Comparison of ENCODE assay signal across 16 cellular contexts in genomic region chr11:62141111-62142042, GRCh38. TPM values are rescaled to one million over a fixed set of nuclear protein-coding genes. Genes with fewer than 3 reads are reported as not detected.
A peak's percentile ranks its signal among the peaks of the same experiment; 100 is the strongest.
DNase-seq lines count a peak whose midpoint lies in the region; ATAC-seq and TF ChIP-seq lines count a peak whose summit lies in the region.
"Had no signal": no experiment of that assay in that cellular context is flagged by ENCODE, and none has a peak within 500 bp of the region (broad histone marks: within the 10 kb centered on the region; RNA-seq: fewer than 3 reads in every experiment).

No MANE protein-coding gene starts in this region.

- DNase-seq in activated CD8-positive, alpha-beta T cell treated with anti-CD3 and anti-CD28 coated beads, Interleukin-2, amount 10 ng/mL, durations not matched to agents 7 days and 5 days, result no peak
- DNase-seq in activated CD8-positive, alpha-beta T cell treated with anti-CD3 and anti-CD28 coated beads for 36 hours, result no peak
- peak; percentile 12 for DNase-seq in D341Med (ENCODE audit: low spot score)
- DNase-seq in endodermal cell, result peak; percentile 31
- DNase-seq in spleen, result peak; percentile 54
- no peak for DNase-seq in NCI-H1694 (lab: John Stamatoyannopoulos, UW)
- DNase-seq in GM20000 (ENCODE audit: low spot score), result no peak
- DNase-seq: C1 segment of cervical spinal cord, DMS153, H7, Kasumi-1, NCI-H1417 treated with DMSO at 0.1 percent for 48 hours, NCI-H2081 treated with DMSO at 0.1 percent for 48 hours, NCI-H524 had no signal

- H3K27me3 Mint-ChIP-seq in activated CD8-positive, alpha-beta T cell treated with anti-CD3 and anti-CD28 coated beads, Interleukin-2, amount 10 ng/mL, durations not matched to agents 7 days and 5 days (ENCODE audit: low read depth), result no peaks in the 10 kb centered on the region
- no peaks in the 10 kb centered on the region for H3K27me3 Mint-ChIP-seq in activated CD8-positive, alpha-beta T cell treated with anti-CD3 and anti-CD28 coated beads for 36 hours
- no peaks in the 10 kb centered on the region for H3K27me3 Mint-ChIP-seq in endodermal cell (ENCODE audit: insufficient read depth)

- H3K36me3 Mint-ChIP-seq in activated CD8-positive, alpha-beta T cell treated with anti-CD3 and anti-CD28 coated beads, Interleukin-2, amount 10 ng/mL, durations not matched to agents 7 days and 5 days (ENCODE audit: low read depth), result peaks cover 73% of the 10 kb centered on the region
- H3K36me3 Mint-ChIP-seq in activated CD8-positive, alpha-beta T cell treated with anti-CD3 and anti-CD28 coated beads for 36 hours (ENCODE audit: low read depth), result peaks cover 31% of the 10 kb centered on the region
- H3K36me3 Mint-ChIP-seq in endodermal cell (ENCODE audit: low read depth), result peaks cover 40% of the 10 kb centered on the region

- POLR2A ChIA-PET in activated CD8-positive, alpha-beta T cell treated with anti-CD3 and anti-CD28 coated beads, Interleukin-2, amount 10 ng/mL, durations not matched to agents 7 days and 5 days (lab: Charles Lee), result no interaction called here
- POLR2A ChIA-PET in activated CD8-positive, alpha-beta T cell treated with anti-CD3 and anti-CD28 coated beads for 36 hours (lab: Charles Lee), result no interaction called here

- no peak overlapping the region for H3K4me3 Mint-ChIP-seq in activated CD8-positive, alpha-beta T cell treated with anti-CD3 and anti-CD28 coated beads, Interleukin-2, amount 10 ng/mL, durations not matched to agents 7 days and 5 days
- H3K4me3 Mint-ChIP-seq in activated CD8-positive, alpha-beta T cell treated with anti-CD3 and anti-CD28 coated beads for 36 hours, result no peak overlapping the region
- H3K4me3 Mint-ChIP-seq in endodermal cell, result no peak overlapping the region

- WGBS in endodermal cell (ENCODE audit: insufficient coverage in 1 of 2, insufficient read length in 1 of 2), 2 experiments, result 91 to 94% methylated on average over 13 to 22 of the region's 22 CpGs
- WGBS in spleen, 5 donors, result 82 to 92% (median 83%) methylated on average over 20 to 22 of the region's 22 CpGs

- peak overlapping the region; percentile 15 for H3K27ac Mint-ChIP-seq in activated CD8-positive, alpha-beta T cell treated with anti-CD3 and anti-CD28 coated beads, Interleukin-2, amount 10 ng/mL, durations not matched to agents 7 days and 5 days
- no peak overlapping the region for H3K27ac Mint-ChIP-seq in activated CD8-positive, alpha-beta T cell treated with anti-CD3 and anti-CD28 coated beads for 36 hours
- no peak overlapping the region for H3K27ac Mint-ChIP-seq in endodermal cell

- TF ChIP-seq POLR2A in spleen (IDR thresholded peaks at IDR 0.05), result no peak

- H3K27me3 ChIP-seq in endodermal cell (ENCODE audit: control insufficient read depth, insufficient read depth, low read length, poor library complexity, severe bottlenecking), result no peaks in the 10 kb centered on the region
- H3K27me3 ChIP-seq in spleen (replicated peaks in 1 of 7), result no peaks in the 10 kb centered on the region

- H3K9ac ChIP-seq in endodermal cell (ENCODE audit: extremely low read depth, low read length, poor library complexity, severe bottlenecking), result no peak overlapping the region

- H3K4me1 Mint-ChIP-seq in activated CD8-positive, alpha-beta T cell treated with anti-CD3 and anti-CD28 coated beads, Interleukin-2, amount 10 ng/mL, durations not matched to agents 7 days and 5 days (ENCODE audit: low read depth), result no peaks in the 10 kb centered on the region
- H3K4me1 Mint-ChIP-seq in activated CD8-positive, alpha-beta T cell treated with anti-CD3 and anti-CD28 coated beads for 36 hours (ENCODE audit: low read depth), result no peaks in the 10 kb centered on the region
- H3K4me1 Mint-ChIP-seq in endodermal cell, result no peaks in the 10 kb centered on the region

- H3K9me3 ChIP-seq in endodermal cell (ENCODE audit: control insufficient read depth, low read length) (no peaks in the 10 kb centered on the region), spleen (no peaks in the 10 kb centered on the region)

- H3K4me3 ChIP-seq in endodermal cell (ENCODE audit: low read length) (no peak overlapping the region), spleen (no peak overlapping the region)

- H3K27ac ChIP-seq in endodermal cell (ENCODE audit: low read depth, low read length), result no peak overlapping the region
- no peak overlapping the region for H3K27ac ChIP-seq in spleen

- no peaks in the 10 kb centered on the region for H3K4me1 ChIP-seq in endodermal cell (ENCODE audit: control insufficient read depth, insufficient read depth, low read length)
- H3K4me1 ChIP-seq in spleen, result peaks cover 0 to 7% (median under 1%) of the 10 kb centered on the region in 6 donors

- no peak for ATAC-seq in activated CD8-positive, alpha-beta T cell treated with anti-CD3 and anti-CD28 coated beads, Interleukin-2, amount 10 ng/mL, durations not matched to agents 7 days and 5 days
- ATAC-seq in activated CD8-positive, alpha-beta T cell treated with anti-CD3 and anti-CD28 coated beads for 36 hours, result no peak
- ATAC-seq in GM21526 (IDR thresholded peaks at IDR 0.05; ENCODE audit: low FRiP score, unreplicated experiment), result no peak

- H3K36me3 ChIP-seq in endodermal cell (ENCODE audit: control insufficient read depth, insufficient read depth, low read length), result peaks cover 59% of the 10 kb centered on the region
- peaks cover 4 to 100% (median 71%) of the 10 kb centered on the region in 6 donors for H3K36me3 ChIP-seq in spleen

- intact Hi-C loops in activated CD8-positive, alpha-beta T cell treated with anti-CD3 and anti-CD28 coated beads for 36 hours (cut with micrococcal nuclease), result no loop called here
- intact Hi-C loops in spleen (cut with DNase I; ENCODE audit: low total_unique reads), result no loop called here

- H3K9me3 Mint-ChIP-seq in activated CD8-positive, alpha-beta T cell treated with anti-CD3 and anti-CD28 coated beads, Interleukin-2, amount 10 ng/mL, durations not matched to agents 7 days and 5 days (ENCODE audit: insufficient read depth), result no peaks in the 10 kb centered on the region
- no peaks in the 10 kb centered on the region for H3K9me3 Mint-ChIP-seq in activated CD8-positive, alpha-beta T cell treated with anti-CD3 and anti-CD28 coated beads for 36 hours
- no peaks in the 10 kb centered on the region for H3K9me3 Mint-ChIP-seq in endodermal cell

- CTCF ChIA-PET in activated CD8-positive, alpha-beta T cell treated with anti-CD3 and anti-CD28 coated beads, Interleukin-2, amount 10 ng/mL, durations not matched to agents 7 days and 5 days (lab: Charles Lee), result no interaction called here
- CTCF ChIA-PET in activated CD8-positive, alpha-beta T cell treated with anti-CD3 and anti-CD28 coated beads for 36 hours (lab: Charles Lee), result interaction anchor here (1.3 kb wide), 1 partner anchor 242 kb away, joined by 3 read pairs; no protein-coding TSS in a partner anchor

- TF ChIP-seq CTCF in activated CD8-positive, alpha-beta T cell treated with anti-CD3 and anti-CD28 coated beads for 36 hours (IDR thresholded peaks at IDR 0.05), result no peak
- TF ChIP-seq CTCF in endodermal cell (conservative IDR thresholded peaks at IDR 0.05) (no peak), spleen (IDR thresholded peaks at IDR 0.05 in 8 of 11, conservative IDR thresholded peaks at IDR 0.05 in 3 of 11) (no peak), GM20000 (IDR thresholded peaks at IDR 0.05; ENCODE audit: extremely low read depth, missing control alignments) (no peak)

RNA-seq across cellular contexts. Expression of gene INCENP, which starts 17.6 kb away (rescaled TPM):
- total RNA-seq in activated CD8-positive, alpha-beta T cell treated with anti-CD3 and anti-CD28 coated beads, Interleukin-2, amount 10 ng/mL, durations not matched to agents 7 days and 5 days, result 100 to 1,000 TPM; 195 to 211 TPM
- 100 to 1,000 TPM; 126 to 130 TPM for total RNA-seq in activated CD8-positive, alpha-beta T cell treated with anti-CD3 and anti-CD28 coated beads for 36 hours
- 100 to 1,000 TPM in 1 of 2 donors, 10 to 100 TPM in 1; 58.1 to 115 TPM for total RNA-seq in endodermal cell
- polyA plus RNA-seq in endodermal cell (2013, experiment 1 of 2), result 83.6 TPM
- 83.0 TPM for polyA plus RNA-seq in endodermal cell (2013, experiment 2 of 2)
- 10 to 100 TPM; 22.2 to 32.4 (median 28.8) TPM for total RNA-seq in spleen
- polyA plus RNA-seq in spleen, result 1 to 10 TPM; 1.8 to 5.3 (median 3.0) TPM

RNA-seq across cellular contexts. Expression of gene SCGB1D1, which starts 48.6 kb away (rescaled TPM):
- not detected for total RNA-seq in activated CD8-positive, alpha-beta T cell treated with anti-CD3 and anti-CD28 coated beads, Interleukin-2, amount 10 ng/mL, durations not matched to agents 7 days and 5 days
- total RNA-seq in activated CD8-positive, alpha-beta T cell treated with anti-CD3 and anti-CD28 coated beads for 36 hours, result not detected
- total RNA-seq in endodermal cell (not detected), spleen (not detected)
- polyA plus RNA-seq in endodermal cell (2013, experiment 1 of 2), result not detected
- polyA plus RNA-seq in endodermal cell (2013, experiment 2 of 2), result not detected
- polyA plus RNA-seq in spleen, result not detected
- total RNA-seq: A172, H7 had no signal

Comparison
In these comparisons a context has a peak if more than half of its experiments do, and no peak if none do; other contexts are left out.
1. DNase-seq: peak in D341Med (single experiment), endodermal cell (single experiment) and spleen (single experiment); none in activated CD8-positive, alpha-beta T cell treated with anti-CD3 and anti-CD28 coated beads, Interleukin-2, amount 10 ng/mL, durations not matched to agents 7 days and 5 days (single experiment), activated CD8-positive, alpha-beta T cell treated with anti-CD3 and anti-CD28 coated beads for 36 hours (single experiment), NCI-H1694 (single experiment) and GM20000 (single experiment).